8 cellular contexts compared by ENCODE assay signal in the genomic region with DNA sequence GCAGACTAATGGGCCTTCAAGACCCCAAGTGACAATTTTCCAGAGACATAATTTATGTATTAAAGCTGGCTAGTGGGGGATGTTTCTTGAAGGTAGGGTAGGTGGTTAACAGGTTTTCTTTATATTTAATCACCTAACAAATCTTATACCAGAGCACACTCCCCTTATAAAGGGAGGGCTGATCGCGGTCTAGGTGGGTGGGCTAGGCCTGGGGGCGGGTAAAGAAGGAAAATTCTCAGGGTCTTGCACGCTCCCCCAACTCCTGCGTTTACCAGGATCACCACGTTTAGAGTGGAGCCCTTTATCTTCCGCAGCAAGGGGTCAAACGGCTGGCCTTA. TPM values are rescaled to one million over a fixed set of nuclear protein-coding genes. Genes with fewer than 3 reads are reported as not detected.
DNase-seq lines count a peak whose midpoint lies in the region; ATAC-seq and TF ChIP-seq lines count a peak whose summit lies in the region.

No MANE protein-coding gene starts in this region.

- H2AFZ ChIP-seq in SU-DHL-6 (ENCODE audit: low read depth, low read length, severe bottlenecking): peak overlapping the region; percentile 65

- peak; percentile 17 for ATAC-seq in GM21717 (IDR thresholded peaks at IDR 0.05; ENCODE audit: unreplicated experiment)
- ATAC-seq in gastroesophageal sphincter: no peak
- ATAC-seq in HG02981 (IDR thresholded peaks at IDR 0.05; ENCODE audit: unreplicated experiment): no peak
- ATAC-seq in GM18520 (IDR thresholded peaks at IDR 0.05; ENCODE audit: unreplicated experiment): no peak

- peaks cover 3% of the 10 kb centered on the region for H3F3A ChIP-seq in SU-DHL-6 (ENCODE audit: insufficient read depth)

- no peak for TF ChIP-seq EP300 in gastroesophageal sphincter (IDR thresholded peaks at IDR 0.05)

- H3K27ac ChIP-seq in SU-DHL-6 (ENCODE audit: low read depth, low read length) (peak overlapping the region; percentile 30; the same call in 1 of the 2 replicates), gastroesophageal sphincter (no peak overlapping the region)

- H3K9ac ChIP-seq in SU-DHL-6 (ENCODE audit: low read length): peak overlapping the region; percentile 44
- peak overlapping the region; percentile 45 for H3K9ac ChIP-seq in skeletal muscle satellite cell (ENCODE audit: low read depth, low read length)

- H3K4me2 ChIP-seq in SU-DHL-6 (ENCODE audit: low read depth, low read length, poor library complexity, severe bottlenecking) (peak overlapping the region; percentile 64), skeletal muscle satellite cell (ENCODE audit: low read length) (peak overlapping the region; percentile 86)

- DNase-seq in effector CD4-positive, alpha-beta T cell: no peak
- DNase-seq in amygdala (lab: John Stamatoyannopoulos, UW): no peak

- no peak for TF ChIP-seq POLR2A in gastroesophageal sphincter (IDR thresholded peaks at IDR 0.05)

- H3K4me3 ChIP-seq in SU-DHL-6 (ENCODE audit: insufficient read depth, low read length, poor library complexity, severe bottlenecking): peak overlapping the region; percentile 40
- peak overlapping the region; percentile 36 to 49 for H3K4me3 ChIP-seq in gastroesophageal sphincter
- H3K4me3 ChIP-seq in skeletal muscle satellite cell (ENCODE audit: low read length): peak overlapping the region; percentile 67

- 0 out of 2 replicates have a peak, but pooled peaks cover 5% of the 10 kb centered on the region for H3K27me3 ChIP-seq in SU-DHL-6 (ENCODE audit: low read length)
- peaks cover 16% of the 10 kb centered on the region for H3K27me3 ChIP-seq in gastroesophageal sphincter
- peaks cover 21% of the 10 kb centered on the region for H3K27me3 ChIP-seq in skeletal muscle satellite cell (ENCODE audit: control insufficient read depth, insufficient read depth, low read length)

- H3K36me3 ChIP-seq in SU-DHL-6 (ENCODE audit: low read length): 0 out of 2 replicates have a peak, but pooled peaks cover 7% of the 10 kb centered on the region
- H3K36me3 ChIP-seq in gastroesophageal sphincter: no peaks in the 10 kb centered on the region
- H3K36me3 ChIP-seq in skeletal muscle satellite cell (ENCODE audit: insufficient read depth, low read length): no peaks in the 10 kb centered on the region

- peaks cover 0 to 12% (median 4%) of the 10 kb centered on the region in 3 donors for H3K4me1 ChIP-seq in gastroesophageal sphincter
- H3K4me1 ChIP-seq in skeletal muscle satellite cell (ENCODE audit: control insufficient read depth, insufficient read depth, low read length): peaks cover 8% of the 10 kb centered on the region

- H3K9me3 ChIP-seq in SU-DHL-6 (ENCODE audit: insufficient read depth, low read length) (no peaks in the 10 kb centered on the region; the same call in 1 of the 2 replicates), gastroesophageal sphincter (peaks cover 0 to 5% (median 0%) of the 10 kb centered on the region in 3 donors), skeletal muscle satellite cell (replicated peaks; ENCODE audit: low read length) (no peaks in the 10 kb centered on the region)

- H3K9me2 ChIP-seq in SU-DHL-6 (replicated peaks; ENCODE audit: insufficient read depth, low read length): no peaks in the 10 kb centered on the region

- WGBS in gastroesophageal sphincter (ENCODE audit: low coverage in 1 of 2), 2 donors: 7% methylated on average over 5 of the region's 8 CpGs; no CpG with 5 or more reads in 1 of the 2 donors

- H3K79me2 ChIP-seq in SU-DHL-6 (ENCODE audit: insufficient read depth, low read length): no peaks in the 10 kb centered on the region

- H4K20me1 ChIP-seq in SU-DHL-6 (ENCODE audit: low read depth, low read length): no peaks in the 10 kb centered on the region

- TF ChIP-seq CTCF in SU-DHL-6 (IDR thresholded peaks at IDR 0.05; ENCODE audit: insufficient read depth, low read length, poor library complexity, severe bottlenecking): no peak
- TF ChIP-seq CTCF in gastroesophageal sphincter (IDR thresholded peaks at IDR 0.05): no peak

RNA-seq across cellular contexts. Expression of a gene that starts 19.9 kb away (rescaled TPM):
- total RNA-seq in gastroesophageal sphincter: 10 to 100 TPM; 44.4 to 54.9 (median 51.5) TPM
- 36.5 and 41.7 TPM in 2 replicates for total RNA-seq in skeletal muscle satellite cell (2012; rRNA removed)

RNA-seq across cellular contexts. Expression of a gene that starts 26.0 kb away (rescaled TPM):
- total RNA-seq in gastroesophageal sphincter: 10 to 100 TPM; 71.1 to 91.0 (median 82.2) TPM
- 46.1 and 55.5 TPM in 2 replicates for total RNA-seq in skeletal muscle satellite cell (2012; rRNA removed)

RNA-seq across cellular contexts. Expression of a gene that starts 41.1 kb away (rescaled TPM):
- total RNA-seq in gastroesophageal sphincter: under 1 TPM in 1 of 4 donors, not detected in 3; 0.45 TPM
- total RNA-seq in skeletal muscle satellite cell (2012; rRNA removed): 0.25 and 0.87 TPM in 2 replicates
